22 cellular contexts compared by ENCODE assay signal in the genomic region with DNA sequence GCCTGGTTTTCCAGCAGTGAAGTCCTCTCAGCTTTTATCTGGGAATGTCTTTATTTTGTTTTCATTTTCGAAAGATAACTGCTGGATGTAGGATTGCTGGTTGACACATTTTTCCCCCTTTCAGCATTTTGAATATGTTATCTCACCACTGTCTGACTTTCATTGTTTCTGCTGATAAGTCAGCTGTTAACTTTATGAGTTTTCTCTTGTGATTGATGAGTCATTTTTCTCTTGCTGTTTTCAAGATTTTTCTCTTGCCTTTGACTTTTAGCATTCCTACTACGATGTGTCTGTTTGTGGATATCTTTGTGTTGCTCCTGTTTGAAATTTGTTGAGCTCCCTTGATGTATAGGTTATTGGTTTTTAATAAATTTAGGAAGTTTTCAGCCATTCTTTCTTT.
DNase-seq lines count a peak whose midpoint lies in the region; ATAC-seq, FAIRE-seq and TF ChIP-seq lines count a peak whose summit lies in the region.
"Had no signal": no experiment of that assay in that cellular context is flagged by ENCODE, and none has a peak within 500 bp of the region (broad histone marks: within the 10 kb centered on the region; RNA-seq: fewer than 3 reads in every experiment).

No MANE protein-coding gene starts in this region.

- no TSS peak for BruUV-seq in endothelial cell of umbilical vein (replicated peaks; lab: Mats Ljungman, UMichigan)

- POLR2A ChIA-PET in HEK293 (lab: Yijun Ruan, JAX), result no interaction called here
- POLR2A ChIA-PET in endothelial cell of umbilical vein (lab: Charles Lee), result no interaction called here

- no peak for TF ChIP-seq CTCF in HEK293 (tag by site-specific recombination; IDR thresholded peaks at IDR 0.05)
- TF ChIP-seq CTCF in endothelial cell of umbilical vein (IDR thresholded peaks at IDR 0.05; ENCODE audit: extremely low read depth in 1 of 2, insufficient read depth in 1 of 2, low read depth in 1 of 2, low read length in 2 of 2), result no peak
- TF ChIP-seq CTCF in CD14-positive monocyte (IDR thresholded peaks at IDR 0.05), result no peak

- H3K4me3 Mint-ChIP-seq in CD14-positive monocyte, result no peak overlapping the region
- H3K4me3 Mint-ChIP-seq: GM23338 had no signal

- H3K9me1 ChIP-seq in endothelial cell of umbilical vein (replicated peaks; ENCODE audit: control insufficient read depth, extremely low read depth, insufficient read depth, low read length), result no peaks in the 10 kb centered on the region

- H3K9me3 Mint-ChIP-seq in CD14-positive monocyte, result peaks cover 0 to 15% (median 4%) of the 10 kb centered on the region in 7 donors
- H3K9me3 Mint-ChIP-seq: GM23338 had no signal

- H3K27me3 ChIP-seq in endothelial cell of umbilical vein (ENCODE audit: control insufficient read depth in 2 of 2, insufficient read depth in 2 of 2, low read length in 2 of 2), result no peaks in the 10 kb centered on the region
- H3K27me3 ChIP-seq: Peyer's patch had no signal

- no peak overlapping the region for H3K27ac Mint-ChIP-seq in CD14-positive monocyte
- H3K27ac Mint-ChIP-seq: GM23338 had no signal

- H4K20me1 ChIP-seq in endothelial cell of umbilical vein (replicated peaks; ENCODE audit: control insufficient read depth, extremely low read depth, insufficient read depth, low read length), result no peaks in the 10 kb centered on the region

- no peaks in the 10 kb centered on the region for H3K4me1 Mint-ChIP-seq in CD14-positive monocyte

- no peak overlapping the region for H3K4me2 ChIP-seq in endothelial cell of umbilical vein (ENCODE audit: insufficient read depth, low read length)
- H3K4me2 ChIP-seq: GM23338 had no signal

- dilution Hi-C loops in endothelial cell of umbilical vein (cut with MboI; ENCODE audit: extremely low pct_ligation_motif_present, low sequenced_read_pairs), result no loop called here

- peaks cover 11% of the 10 kb centered on the region for H3K79me2 ChIP-seq in endothelial cell of umbilical vein (ENCODE audit: control insufficient read depth, insufficient read depth, low read length)

- H3K9ac ChIP-seq in endothelial cell of umbilical vein (replicated peaks; ENCODE audit: extremely low read depth, insufficient read depth, low read length), result no peak overlapping the region

- DNase-seq in ACHN, result peak; percentile 9
- DNase-seq in amniotic epithelial cell (ENCODE audit: low read depth), result peak; percentile 29
- peak; percentile 18 for DNase-seq in endothelial cell of umbilical vein (ENCODE audit: low read depth, low spot score)
- no peak for DNase-seq in activated gamma-delta T cell (lab: John Stamatoyannopoulos, UW)
- no peak for DNase-seq in NCI-H187 (lab: John Stamatoyannopoulos, UW)
- DNase-seq in CD14-positive monocyte (ENCODE audit: low spot score), result no peak
- DNase-seq: DMS79 treated with DMSO at 0.1 percent for 48 hours; HCEC 1CT; KBM-7; NCI-H1417 treated with DMSO at 0.1 percent for 48 hours; NCI-H1930; NCI-H2171 treated with DMSO at 0.1 percent for 48 hours; NCI-H510A; NCI-H748 treated with DMSO at 0.1 percent for 48 hours; NK-92 treated with Interleukin-12 subunit alpha and Interleukin-12 subunit beta, amount 100 ng/mL, for 24 hours; Peyer's patch; Right ventricle myocardium superior; SW 1271 had no signal

- no peaks in the 10 kb centered on the region for H3K27me3 Mint-ChIP-seq in CD14-positive monocyte (ENCODE audit: low read depth in 3 of 3)

- no peak for FAIRE-seq in endothelial cell of umbilical vein (lab: Jason Lieb, UNC)

- intact Hi-C loops in endothelial cell of umbilical vein (cut with micrococcal nuclease), result no loop called here
- intact Hi-C loops in CD14-positive monocyte (cut with micrococcal nuclease), result no loop called here

- no peak for ATAC-seq in HG02798 (IDR thresholded peaks at IDR 0.05; ENCODE audit: poor library complexity, unreplicated experiment)
- ATAC-seq: GM23338 had no signal

- in situ Hi-C loops in ACHN (cut with HindIII; ENCODE audit: low pct_ligation_motif_present, low pct_unique_long_range_greater_than_20kb, low sequenced_read_pairs), result no loop called here

- no peak overlapping the region for H2AFZ ChIP-seq in endothelial cell of umbilical vein (ENCODE audit: low read depth, low read length)
- H2AFZ ChIP-seq: GM23338 had no signal

- H3K27ac ChIP-seq in HEK293 (ENCODE audit: extremely low read depth, low read depth, low read length), result no peak overlapping the region
- no peak overlapping the region for H3K27ac ChIP-seq in endothelial cell of umbilical vein (ENCODE audit: insufficient read depth, low read depth, low read length)
- H3K27ac ChIP-seq: C4-2B, Peyer's patch had no signal

- H3K9me3 ChIP-seq in HEK293 (ENCODE audit: control insufficient read depth, insufficient read depth, low read depth, low read length) (no peaks in the 10 kb centered on the region), endothelial cell of umbilical vein (replicated peaks; ENCODE audit: control insufficient read depth, insufficient read depth, low read length) (peaks cover 2% of the 10 kb centered on the region)
- H3K9me3 ChIP-seq: Peyer's patch had no signal

- CTCF ChIA-PET in HEK293 (lab: Yijun Ruan, JAX), result interaction anchor here (0.7 to 1.0 kb wide), 3 partner anchors 12 to 245 kb away, joined by 3 to 4 read pairs (median 3); no protein-coding TSS in a partner anchor
- CTCF ChIA-PET in endothelial cell of umbilical vein (lab: Charles Lee), result interaction anchor here (1.3 kb wide), 1 partner anchor 12 kb away, joined by 7 read pairs; no protein-coding TSS in a partner anchor

- H3K36me3 ChIP-seq in HEK293 (ENCODE audit: control insufficient read depth in 2 of 2, insufficient read depth in 1 of 2, low read length in 2 of 2) (peaks cover 0 to 13% of the 10 kb centered on the region in 2 experiments; a peak in 1 of 3 replicates), endothelial cell of umbilical vein (ENCODE audit: control insufficient read depth in 2 of 2, extremely low read depth in 1 of 2, insufficient read depth in 2 of 2, low read length in 2 of 2) (peaks cover 0 to 7% of the 10 kb centered on the region in 2 experiments)

- H3K4me1 ChIP-seq in HEK293 (ENCODE audit: control insufficient read depth, insufficient read depth, low read length), result no peaks in the 10 kb centered on the region
- H3K4me1 ChIP-seq in endothelial cell of umbilical vein (ENCODE audit: control insufficient read depth, extremely low read depth, insufficient read depth, low read length), result peaks cover 15% of the 10 kb centered on the region
- H3K4me1 ChIP-seq: Peyer's patch had no signal

- H3K36me3 Mint-ChIP-seq in CD14-positive monocyte, result peaks cover 51 to 68% of the 10 kb centered on the region in 2 donors

- no peak for TF ChIP-seq POLR2A in endothelial cell of umbilical vein (IDR thresholded peaks at IDR 0.05; ENCODE audit: low read depth, low read length)

- H3K4me3 ChIP-seq in HEK293 (ENCODE audit: low read depth, low read length), result no peak overlapping the region
- no peak overlapping the region for H3K4me3 ChIP-seq in endothelial cell of umbilical vein (replicated peaks in 1 of 3; ENCODE audit: insufficient read depth in 1 of 3, low read depth in 1 of 3, low read length in 3 of 3)
- H3K4me3 ChIP-seq: GM23338, Peyer's patch had no signal

TF ChIP-seq in HEK293, 187 proteins besides CTCF, POLR2A, EP300 and RAD21:
- no peak for TF ChIP-seq ZNF350 (tag by site-specific recombination; IDR thresholded peaks at IDR 0.05)
- peak; percentile 76 for TF ChIP-seq SETDB1 (IDR thresholded peaks at IDR 0.05; ENCODE audit: insufficient read length, low read length)

TF ChIP-seq in endothelial cell of umbilical vein, 7 proteins besides CTCF, POLR2A, EP300 and RAD21:
- TF ChIP-seq JUN (IDR thresholded peaks at IDR 0.05; ENCODE audit: borderline replicate concordance, insufficient read depth, insufficient read length, low read depth) (peak; percentile 46), FOS (IDR thresholded peaks at IDR 0.05; ENCODE audit: borderline replicate concordance, insufficient read depth, low read length) (peak; percentile 36), EZH2 (IDR thresholded peaks at IDR 0.05; ENCODE audit: borderline replicate concordance, low read depth, low read length, severe bottlenecking) (no peak), GATA2 (IDR thresholded peaks at IDR 0.05; ENCODE audit: insufficient read depth, insufficient read length, low read depth, low read length) (peak; percentile 29), MYC (IDR thresholded peaks at IDR 0.05; ENCODE audit: low read depth, low read length) (no peak)

Comparison
In these comparisons a context has a peak if more than half of its experiments do, and no peak if none do; other contexts are left out.
1. DNase-seq: peak in ACHN (single experiment), amniotic epithelial cell (single experiment) and endothelial cell of umbilical vein (single experiment); none in activated gamma-delta T cell (single experiment), NCI-H187 (0 of 2) and CD14-positive monocyte (single experiment).